Comparison of ENCODE assay signal across 1 cellular context in genomic region chr5:168300377-168301182, GRCh38.
TF ChIP-seq lines count a peak whose summit lies in the region.

No MANE protein-coding gene starts in this region.

TF ChIP-seq in WTC11, 78 proteins besides CTCF, POLR2A, EP300 and RAD21 (continued from another document):
- TF ChIP-seq HMGXB4 (CRISPR knock-in tag; IDR thresholded peaks at IDR 0.05), result no peak
